Comparison of ENCODE assay signal across 23 cellular contexts in genomic region chr1:200908158-200908868, GRCh38. TPM values are rescaled to one million over a fixed set of nuclear protein-coding genes. Genes with fewer than 3 reads are reported as not detected.
A peak's percentile ranks its signal among the peaks of the same experiment; 100 is the strongest.
DNase-seq lines count a peak whose midpoint lies in the region; ATAC-seq, FAIRE-seq and TF ChIP-seq lines count a peak whose summit lies in the region.
"Had no signal": no experiment of that assay in that cellular context is flagged by ENCODE, and none has a peak within 500 bp of the region (broad histone marks: within the 10 kb centered on the region; RNA-seq: fewer than 3 reads in every experiment).

No MANE protein-coding gene starts in this region.

- intact Hi-C loops in K562 (cut with micrococcal nuclease) = no loop called here
- intact Hi-C loops in stomach (cut with DNase I; ENCODE audit: low total_unique reads) = no loop called here

- TF ChIP-seq EP300 in K562 (IDR thresholded peaks at IDR 0.05; ENCODE audit: low read length) (no peak), stomach (IDR thresholded peaks at IDR 0.05) (no peak)

- H3K4me2 ChIP-seq in K562 (ENCODE audit: insufficient read depth, low read length) = no peak overlapping the region

- no peak for TF ChIP-seq RAD21 in K562 (CRISPR knock-in tag; conservative IDR thresholded peaks at IDR 0.05 in 1 of 2, IDR thresholded peaks at IDR 0.05 in 1 of 2)

- FAIRE-seq in GM18507 (lab: Jason Lieb, UNC) (peak; percentile 52), K562 (lab: Jason Lieb, UNC) (no peak)
- FAIRE-seq: GM12892, H1 had no signal

- no peak overlapping the region for H3K9ac ChIP-seq in K562 (ENCODE audit: insufficient read depth in 1 of 2, low read depth in 2 of 2, low read length in 2 of 2)
- H3K9ac ChIP-seq in mucosa of rectum (ENCODE audit: low read depth in 1 of 2, low read length in 2 of 2) = peak overlapping the region; percentile 14 to 56

- BruUV-seq in K562 (replicated peaks; lab: Mats Ljungman, UMichigan) = no TSS peak

- TF ChIP-seq POLR2A in K562 (conservative IDR thresholded peaks at IDR 0.05) (no peak), stomach (IDR thresholded peaks at IDR 0.05) (no peak)

- H2AFZ ChIP-seq in K562 (ENCODE audit: low read depth, low read length) = no peak overlapping the region

- POLR2A ChIA-PET in K562 (lab: Yijun Ruan, JAX) = interaction anchor here (1.0 kb wide), 1 partner anchor 9 kb away, joined by 4 read pairs; no protein-coding TSS in a partner anchor

- H3K36me3 ChIP-seq in K562 (ENCODE audit: control insufficient read depth, insufficient read depth, low read length) (no peaks in the 10 kb centered on the region), mucosa of rectum (ENCODE audit: control insufficient read depth in 2 of 2, insufficient read depth in 2 of 2, low read length in 2 of 2) (peaks cover 30 to 48% of the 10 kb centered on the region in 2 donors), stomach (peaks cover 0 to 56% (median 19%) of the 10 kb centered on the region in 4 donors), right atrium auricular region (no peaks in the 10 kb centered on the region)
- H3K36me3 ChIP-seq: heart left ventricle, left ventricle myocardium inferior, thoracic aorta had no signal

- no peak for TF ChIP-seq CTCF in K562 (IDR thresholded peaks at IDR 0.05 in 2 of 3, conservative IDR thresholded peaks at IDR 0.05 in 1 of 3; ENCODE audit: insufficient read depth in 2 of 3, low read depth in 1 of 3, low read length in 3 of 3)
- no peak for TF ChIP-seq CTCF in stomach (IDR thresholded peaks at IDR 0.05)
- no peak for TF ChIP-seq CTCF in right atrium auricular region (IDR thresholded peaks at IDR 0.05)

- no peaks in the 10 kb centered on the region for H3K9me1 ChIP-seq in K562 (ENCODE audit: control insufficient read depth, insufficient read depth, low read length)

- H3K27me3 ChIP-seq in K562 (ENCODE audit: control insufficient read depth in 2 of 2, insufficient read depth in 2 of 2, low read length in 2 of 2) (peaks cover 48 to 72% of the 10 kb centered on the region in 2 experiments), mucosa of rectum (ENCODE audit: control insufficient read depth in 2 of 2, insufficient read depth in 2 of 2, low read length in 2 of 2) (no peaks in the 10 kb centered on the region), stomach (no peaks in the 10 kb centered on the region), right atrium auricular region (no peaks in the 10 kb centered on the region)
- H3K27me3 ChIP-seq: heart left ventricle had no signal

- WGBS in K562 (ENCODE audit: insufficient coverage, low coverage, missing lambda C conversion rate) = under 1% methylated on average over 6 of the region's 6 CpGs
- 39 to 79% (median 61%) methylated on average over 4 to 6 of the region's 6 CpGs for WGBS in stomach, 5 donors

- no peak for ATAC-seq in K562
- ATAC-seq: heart left ventricle, right cardiac atrium, Right ventricle myocardium inferior had no signal

- CTCF ChIA-PET in K562 (lab: Yijun Ruan, JAX; ENCODE audit: low intra/inter-chr PET ratio) = no interaction called here

- H4K20me1 ChIP-seq in K562 (replicated peaks; ENCODE audit: control insufficient read depth, insufficient read depth, low read length) = no peaks in the 10 kb centered on the region

- in situ Hi-C loops in K562 (cut with MboI) = no loop called here

- no peaks in the 10 kb centered on the region for H3K79me2 ChIP-seq in K562 (ENCODE audit: control insufficient read depth, insufficient read depth, low read length)

- H3K27ac ChIP-seq in K562 (ENCODE audit: extremely low read depth, low read depth, low read length) = no peak overlapping the region
- H3K27ac ChIP-seq in mucosa of rectum (ENCODE audit: low read depth in 2 of 2, low read length in 2 of 2) = peak overlapping the region; percentile 95 to 96
- H3K27ac ChIP-seq in stomach = peak overlapping the region; percentile 39 to 78 (median 55)
- H3K27ac ChIP-seq in right atrium auricular region = no peak overlapping the region
- H3K27ac ChIP-seq: heart left ventricle, left ventricle myocardium inferior, thoracic aorta had no signal

- DNase-seq in GM18507 (ENCODE audit: extremely low spot score, insufficient read length, low read depth) (no peak), K562 (ENCODE audit: extremely low read depth in 1 of 4, low spot score in 3 of 4) (no peak), stomach (no peak), right atrium auricular region (ENCODE audit: low spot score) (no peak), GOT3 (lab: John Stamatoyannopoulos, UW) (no peak), NCI-H446 treated with DMSO at 0.1 percent for 48 hours (lab: John Stamatoyannopoulos, UW) (no peak)
- DNase-seq: activated CD4-positive, alpha-beta T cell treated with anti-CD3 and anti-CD28 coated beads for 36 hours; DMS79 treated with DMSO at 0.1 percent for 48 hours; immature natural killer cell; left ventricle myocardium inferior; midbrain; NCI-H526; nucleus accumbens; right cardiac atrium; SW 1271 had no signal

- H3K9me3 ChIP-seq in K562 (replicated peaks; ENCODE audit: control insufficient read depth, insufficient read depth, low read depth, low read length) (no peaks in the 10 kb centered on the region), mucosa of rectum (ENCODE audit: control insufficient read depth in 2 of 2, low read length in 2 of 2) (no peaks in the 10 kb centered on the region), stomach (no peaks in the 10 kb centered on the region), right atrium auricular region (no peaks in the 10 kb centered on the region)
- H3K9me3 ChIP-seq: heart left ventricle, left ventricle myocardium inferior, thoracic aorta had no signal

- H3K4me1 ChIP-seq in K562 (replicated peaks in 1 of 2; ENCODE audit: control insufficient read depth in 2 of 2, insufficient read depth in 2 of 2, low read length in 2 of 2) = peaks cover 0 to 5% of the 10 kb centered on the region in 2 experiments; a peak in 1 of 5 replicates
- H3K4me1 ChIP-seq in mucosa of rectum (ENCODE audit: control insufficient read depth in 2 of 2, insufficient read depth in 2 of 2, low read length in 2 of 2) = peaks cover 47 to 69% of the 10 kb centered on the region in 2 donors
- H3K4me1 ChIP-seq in stomach = peaks cover 3 to 54% (median 25%) of the 10 kb centered on the region in 4 donors
- no peaks in the 10 kb centered on the region for H3K4me1 ChIP-seq in right atrium auricular region
- H3K4me1 ChIP-seq: left ventricle myocardium inferior had no signal

- H3K4me3 ChIP-seq in K562 = no peak overlapping the region
- peak overlapping the region; percentile 41 for H3K4me3 ChIP-seq in mucosa of rectum (ENCODE audit: low read length in 2 of 2)
- no peak overlapping the region for H3K4me3 ChIP-seq in stomach
- no peak overlapping the region for H3K4me3 ChIP-seq in right atrium auricular region
- H3K4me3 ChIP-seq: heart left ventricle, left ventricle myocardium inferior, thoracic aorta had no signal

TF ChIP-seq in K562, 482 proteins besides CTCF, POLR2A, EP300 and RAD21 (continues in another document):
- TF ChIP-seq ZNF224 (CRISPR knock-in tag; IDR thresholded peaks at IDR 0.05) = no peak
- TF ChIP-seq MIER1 (IDR thresholded peaks at IDR 0.05; ENCODE audit: low read depth) = no peak
- TF ChIP-seq NRF1 (conservative IDR thresholded peaks at IDR 0.05 in 1 of 2, IDR thresholded peaks at IDR 0.05 in 1 of 2) = peak; percentile 21 to 25; a peak in 1 of 4 replicates
- no peak for TF ChIP-seq KAT2B (IDR thresholded peaks at IDR 0.05; ENCODE audit: low read depth, low read length)
- no peak for TF ChIP-seq KDM4B (IDR thresholded peaks at IDR 0.05; ENCODE audit: borderline replicate concordance in 2 of 2, low read depth in 1 of 2)
- TF ChIP-seq TBP (optimal IDR thresholded peaks at IDR 0.05; ENCODE audit: low read depth, low read length) = no peak

RNA-seq across cellular contexts. Expression of gene INAVA, which starts 13.6 kb away (rescaled TPM):
- total RNA-seq in K562 (2011; cell fraction: chromatin; rRNA removed; ENCODE audit: low replicate concordance) = not detected in 2 replicates
- not detected in 2 replicates for total RNA-seq in K562 (2011; cell fraction: nucleolus; rRNA removed)
- not detected in 2 replicates for total RNA-seq in K562 (2011; cell fraction: nucleoplasm; rRNA removed)
- total RNA-seq in K562 (2014; rRNA removed) (not detected in 2 replicates), K562 (2014; rRNA removed; fragmentation: Illumina TruSeq; extraction: Trizol) (not detected in 2 replicates), K562 (2015; rRNA removed; fragmentation: Illumina TruSeq; extraction: Trizol) (not detected in 2 replicates), K562 (2021) (0.09 TPM in 1 of 2 replicates, not detected in the other), stomach (100 to 1,000 TPM in 3 of 5 donors, 10 to 100 TPM in 2; 38.0 to 184 (median 102) TPM), right atrium auricular region (not detected)
- polyA plus RNA-seq in K562 (2011; rRNA removed) (not detected in 2 replicates), K562 (2014; fragmentation: Illumina TruSeq; extraction: Trizol) (not detected in 2 replicates), K562 (2014; fragmentation: Nextera tagmentation; extraction: Ambion mirVana) (not detected), K562 (2014; rRNA removed) (not detected in 2 replicates), stomach (10 to 100 TPM; 11.3 to 75.3 (median 28.2) TPM)
- polyA plus RNA-seq in K562 (2011; cell fraction: cytosol; rRNA removed) = not detected in 2 replicates
- polyA plus RNA-seq in K562 (2011; cell fraction: nucleus; rRNA removed) = not detected in 2 replicates
- polyA plus RNA-seq in K562 (2012) = not detected in 2 replicates
- not detected in 2 replicates for polyA minus RNA-seq in K562 (2011; rRNA and poly(A)+ RNA removed)
- not detected in 2 replicates for polyA minus RNA-seq in K562 (2011; cell fraction: cytosol; rRNA and poly(A)+ RNA removed)
- not detected in 2 replicates for polyA minus RNA-seq in K562 (2011; cell fraction: nucleus; rRNA and poly(A)+ RNA removed)
- total RNA-seq: activated CD4-positive, alpha-beta T cell treated with anti-CD3 and anti-CD28 coated beads for 36 hours; right cardiac atrium; Right ventricle myocardium inferior had no signal
- polyA plus RNA-seq: right cardiac atrium had no signal

RNA-seq across cellular contexts. Expression of gene GPR25, which starts 35.5 kb away (rescaled TPM):
- total RNA-seq in K562 (2011; cell fraction: chromatin; rRNA removed; ENCODE audit: low replicate concordance) = not detected in 2 replicates
- total RNA-seq in K562 (2011; cell fraction: nucleolus; rRNA removed) = not detected in 2 replicates
- total RNA-seq in K562 (2011; cell fraction: nucleoplasm; rRNA removed) = not detected in 2 replicates
- total RNA-seq in K562 (2014; rRNA removed) = not detected in 2 replicates
- total RNA-seq in K562 (2014; rRNA removed; fragmentation: Illumina TruSeq; extraction: Trizol) = not detected in 2 replicates
- total RNA-seq in K562 (2015; rRNA removed; fragmentation: Illumina TruSeq; extraction: Trizol) = not detected in 2 replicates
- not detected in 2 replicates for total RNA-seq in K562 (2021)
- not detected in 2 replicates for polyA plus RNA-seq in K562 (2011; rRNA removed)
- not detected in 2 replicates for polyA plus RNA-seq in K562 (2011; cell fraction: cytosol; rRNA removed)
- polyA plus RNA-seq in K562 (2011; cell fraction: nucleus; rRNA removed) = not detected in 2 replicates
- polyA plus RNA-seq in K562 (2012) = not detected in 2 replicates
- not detected in 2 replicates for polyA plus RNA-seq in K562 (2014; fragmentation: Illumina TruSeq; extraction: Trizol)
- not detected for polyA plus RNA-seq in K562 (2014; fragmentation: Nextera tagmentation; extraction: Ambion mirVana)
- not detected in 2 replicates for polyA plus RNA-seq in K562 (2014; rRNA removed)
- not detected in 2 replicates for polyA minus RNA-seq in K562 (2011; rRNA and poly(A)+ RNA removed)
- not detected in 2 replicates for polyA minus RNA-seq in K562 (2011; cell fraction: cytosol; rRNA and poly(A)+ RNA removed)
- polyA minus RNA-seq in K562 (2011; cell fraction: nucleus; rRNA and poly(A)+ RNA removed) = not detected in 2 replicates
- total RNA-seq in stomach = not detected
- 1 to 10 TPM in 1 of 3 donors, under 1 TPM in 2; 0.08 to 1.5 (median 0.75) TPM for polyA plus RNA-seq in stomach
- total RNA-seq in right atrium auricular region = not detected
- total RNA-seq: activated CD4-positive, alpha-beta T cell treated with anti-CD3 and anti-CD28 coated beads for 36 hours; activated T-helper 1 cell treated with anti-CD3 and anti-CD28 coated beads, Interleukin-12 subunit alpha, Interleukin-12 subunit beta, Interleukin-2, Interleukin-4 antibody, amounts not matched to agents 30 ng/mL and 10 ng/mL and 1 ng/mL, durations not matched to agents 14 hours and 24 hours and 36 hours; cerebellum; H1; heart left ventricle; left ventricle myocardium inferior; right cardiac atrium; Right ventricle myocardium inferior; thoracic aorta had no signal
- polyA plus RNA-seq: H1, heart left ventricle, right cardiac atrium had no signal

Comparison
In these comparisons a context has a peak if more than half of its experiments do, and no peak if none do; other contexts are left out.
1. H3K27ac ChIP-seq: peak in mucosa of rectum (2 of 2) and stomach (5 of 5); none in K562 (single experiment) and right atrium auricular region (0 of 2).
2. H3K4me3 ChIP-seq: peak in mucosa of rectum (2 of 2); none in K562 (single experiment), stomach (0 of 4) and right atrium auricular region (0 of 2).
3. H3K9ac ChIP-seq: peak in mucosa of rectum (2 of 2); none in K562 (0 of 2).
4. RNA of gene INAVA, which starts 13.6 kb away (total RNA-seq): 38.0 to 184 TPM in stomach; not detected in right atrium auricular region and 0.09 TPM in K562; every median in the first group is over 10 times any median in the second.